ENCODE assay signal across 8 cellular contexts in genomic region chr9:111036946-111037743, GRCh38. TPM values are rescaled to one million over a fixed set of nuclear protein-coding genes. Genes with fewer than 3 reads are reported as not detected.
DNase-seq lines count a peak whose midpoint lies in the region; ATAC-seq and TF ChIP-seq lines count a peak whose summit lies in the region.

No MANE protein-coding gene starts in this region.

- H3K4me3 ChIP-seq in esophagus squamous epithelium = peak overlapping the region; percentile 68 to 89 (median 80)

- H3K36me3 Mint-ChIP-seq in Calu3 (ENCODE audit: insufficient read depth, unreplicated experiment) (peaks cover 30% of the 10 kb centered on the region), nephron progenitor cell (ENCODE audit: low read depth) (no peaks in the 10 kb centered on the region)

- no peak for TF ChIP-seq POLR2A in esophagus squamous epithelium (IDR thresholded peaks at IDR 0.05)

- WGBS in esophagus squamous epithelium, 2 donors = 9 to 17% methylated on average over 14 to 21 of the region's 23 CpGs

- DNase-seq in Calu3 = no peak
- DNase-seq in NCI-H748 (lab: John Stamatoyannopoulos, UW; ENCODE audit: unreplicated experiment) = peak; percentile 23
- no peak for DNase-seq in esophagus squamous epithelium (lab: John Stamatoyannopoulos, UW)
- DNase-seq in nephron progenitor cell = no peak
- no peak for DNase-seq in OCI-M1 (lab: John Stamatoyannopoulos, UW)
- no peak for DNase-seq in epidermal melanocyte (ENCODE audit: insufficient read length, low spot score)

- H3K9me3 Mint-ChIP-seq in Calu3 (ENCODE audit: low read depth, unreplicated experiment) (no peaks in the 10 kb centered on the region), nephron progenitor cell (no peaks in the 10 kb centered on the region)

- H3K27me3 Mint-ChIP-seq in Calu3 (ENCODE audit: unreplicated experiment) (no peaks in the 10 kb centered on the region), nephron progenitor cell (ENCODE audit: low read depth, poor library complexity) (peaks cover 45% of the 10 kb centered on the region)

- peak overlapping the region; percentile 42 for H3K27ac Mint-ChIP-seq in Calu3 (ENCODE audit: unreplicated experiment)
- no peak overlapping the region for H3K27ac Mint-ChIP-seq in nephron progenitor cell

- H3K4me1 ChIP-seq in esophagus squamous epithelium = peaks cover 0 to 81% (median 11%) of the 10 kb centered on the region in 3 donors

- ATAC-seq in GM21526 (IDR thresholded peaks at IDR 0.05; ENCODE audit: low FRiP score, unreplicated experiment) (no peak), GM18502 (IDR thresholded peaks at IDR 0.05; ENCODE audit: poor library complexity, unreplicated experiment) (no peak)

- H3K27me3 ChIP-seq in esophagus squamous epithelium = peaks cover 0 to 29% (median 0%) of the 10 kb centered on the region in 4 donors

- TSS peak; percentile 46 for BruUV-seq in Calu3 (replicated peaks; lab: Mats Ljungman, UMichigan)

- peak overlapping the region; percentile 87 to 95 (median 90) for H3K27ac ChIP-seq in esophagus squamous epithelium

- no peaks in the 10 kb centered on the region for H3K36me3 ChIP-seq in esophagus squamous epithelium

- H3K4me1 Mint-ChIP-seq in Calu3 (ENCODE audit: low read depth, unreplicated experiment) (peaks cover 21% of the 10 kb centered on the region), nephron progenitor cell (peaks cover 42% of the 10 kb centered on the region)

- CTCF ChIA-PET in Calu3 (lab: Charles Lee) = interaction anchor here (0.6 to 1.4 kb wide), 3 partner anchors 16 to 755 kb away, joined by 3 to 4 read pairs (median 4); no protein-coding TSS in a partner anchor

- no peak for TF ChIP-seq CTCF in Calu3 (IDR thresholded peaks at IDR 0.05; ENCODE audit: unreplicated experiment)
- TF ChIP-seq CTCF in esophagus squamous epithelium (IDR thresholded peaks at IDR 0.05) = no peak
- no peak for TF ChIP-seq CTCF in nephron progenitor cell (IDR thresholded peaks at IDR 0.05)

- intact Hi-C loops in Calu3 (cut with micrococcal nuclease; ENCODE audit: unreplicated experiment) (loop anchor here (5.0 kb wide), 2 partner anchors 60 to 400 kb away; no protein-coding TSS in a partner anchor), esophagus squamous epithelium (cut with DNase I) (no loop called here)

- H3K9me3 ChIP-seq in esophagus squamous epithelium = no peaks in the 10 kb centered on the region

- H3K4me3 Mint-ChIP-seq in Calu3 (ENCODE audit: low read depth, unreplicated experiment) = peak overlapping the region; percentile 78
- H3K4me3 Mint-ChIP-seq in nephron progenitor cell = peak overlapping the region; percentile 85

RNA-seq across cellular contexts. Expression of gene LPAR1, which starts 1.1 kb away (rescaled TPM):
- total RNA-seq in Calu3 (2022) (6.3 and 7.1 TPM in 2 replicates), esophagus squamous epithelium (10 to 100 TPM in 2 of 4 donors, 1 to 10 TPM in 2; 6.3 to 59.5 (median 14.1) TPM)
